Comparison of ENCODE assay signal across 8 cellular contexts in genomic region chr14:59190372-59190771, GRCh38. TPM values are rescaled to one million over a fixed set of nuclear protein-coding genes. Genes with fewer than 3 reads are reported as not detected.
DNase-seq lines count a peak whose midpoint lies in the region; ATAC-seq and TF ChIP-seq lines count a peak whose summit lies in the region.

No MANE protein-coding gene starts in this region.

- peaks cover 6% of the 10 kb centered on the region for H3K27me3 Mint-ChIP-seq in activated naive CD8-positive, alpha-beta T cell treated with anti-CD3 and anti-CD28 coated beads, Interleukin-2, amount 50 U/mL, for 24 hours

- peak; percentile 18 for ATAC-seq in GM18867 (IDR thresholded peaks at IDR 0.05; ENCODE audit: unreplicated experiment)
- ATAC-seq in activated naive CD8-positive, alpha-beta T cell treated with anti-CD3 and anti-CD28 coated beads, Interleukin-2, amount 50 U/mL, for 24 hours = no peak

- H3K36me3 Mint-ChIP-seq in activated naive CD8-positive, alpha-beta T cell treated with anti-CD3 and anti-CD28 coated beads, Interleukin-2, amount 50 U/mL, for 24 hours (ENCODE audit: low read depth) = no peaks in the 10 kb centered on the region

- peak overlapping the region; percentile 92 for H3K27ac ChIP-seq in stomach smooth muscle (ENCODE audit: low read length)

- H3K27ac Mint-ChIP-seq in activated naive CD8-positive, alpha-beta T cell treated with anti-CD3 and anti-CD28 coated beads, Interleukin-2, amount 50 U/mL, for 24 hours = peak overlapping the region; percentile 48

- H3K27me3 ChIP-seq in BE2C (no peaks in the 10 kb centered on the region; the same call in 1 of the 2 replicates), stomach smooth muscle (ENCODE audit: control insufficient read depth in 1 of 2, insufficient read depth in 2 of 2, low read length in 2 of 2) (no peaks in the 10 kb centered on the region)

- no peaks in the 10 kb centered on the region; the same call in 1 of the 2 replicates for H3K4me1 ChIP-seq in BE2C
- H3K4me1 ChIP-seq in stomach smooth muscle (ENCODE audit: control insufficient read depth, insufficient read depth, low read length) = peaks cover 27% of the 10 kb centered on the region

- peak overlapping the region; percentile 89 for H3K4me3 ChIP-seq in BE2C (ENCODE audit: low read depth, low read length)
- peak overlapping the region; percentile 84 to 95 for H3K4me3 ChIP-seq in stomach smooth muscle (ENCODE audit: low read length in 2 of 2)

- H3K9me3 Mint-ChIP-seq in activated naive CD8-positive, alpha-beta T cell treated with anti-CD3 and anti-CD28 coated beads, Interleukin-2, amount 50 U/mL, for 24 hours = no peaks in the 10 kb centered on the region

- H3K9me3 ChIP-seq in BE2C (no peaks in the 10 kb centered on the region), stomach smooth muscle (ENCODE audit: control insufficient read depth in 2 of 2, low read length in 2 of 2) (no peaks in the 10 kb centered on the region)

- TF ChIP-seq CTCF in BE2C (IDR thresholded peaks at IDR 0.05; ENCODE audit: low read depth, low read length) = peak; percentile 30; the same call in 1 of the 2 replicates

- peak overlapping the region; percentile 79 to 91 for H3K9ac ChIP-seq in stomach smooth muscle (ENCODE audit: low read length in 2 of 2)

- DNase-seq in BE2C = peak; percentile 11
- peak; percentile 47 for DNase-seq in MV-4-11 (lab: John Stamatoyannopoulos, UW)
- no peak for DNase-seq in activated naive CD8-positive, alpha-beta T cell treated with anti-CD3 and anti-CD28 coated beads, Interleukin-2, amount 50 U/mL, for 24 hours
- DNase-seq in islet precursor cell = peak; percentile 78
- DNase-seq in stimulated activated CD4-positive, alpha-beta T cell treated with anti-CD3 and anti-CD28 coated beads, Interleukin-4, amount 100 ng/mL, for 24 hours = no peak
- DNase-seq in NCI-H1930 (lab: John Stamatoyannopoulos, UW) = no peak

- H3K4me1 Mint-ChIP-seq in activated naive CD8-positive, alpha-beta T cell treated with anti-CD3 and anti-CD28 coated beads, Interleukin-2, amount 50 U/mL, for 24 hours = peaks cover 16% of the 10 kb centered on the region

- H3K4me3 Mint-ChIP-seq in activated naive CD8-positive, alpha-beta T cell treated with anti-CD3 and anti-CD28 coated beads, Interleukin-2, amount 50 U/mL, for 24 hours = peak overlapping the region; percentile 87

- H3K36me3 ChIP-seq in BE2C (no peaks in the 10 kb centered on the region), stomach smooth muscle (ENCODE audit: control insufficient read depth in 2 of 2, insufficient read depth in 2 of 2, low read length in 2 of 2) (no peaks in the 10 kb centered on the region)

RNA-seq across cellular contexts. Expression of gene DAAM1, which starts 1.9 kb away (rescaled TPM):
- 2.8 TPM for polyA plus RNA-seq in BE2C (2012; ENCODE audit: insufficient read depth, insufficient read length, low read depth)

Comparison
In these comparisons a context has a peak if more than half of its experiments do, and no peak if none do; other contexts are left out.
1. DNase-seq: peak in BE2C (single experiment), MV-4-11 (single experiment) and islet precursor cell (single experiment); none in activated naive CD8-positive, alpha-beta T cell treated with anti-CD3 and anti-CD28 coated beads, Interleukin-2, amount 50 U/mL, for 24 hours (single experiment), stimulated activated CD4-positive, alpha-beta T cell treated with anti-CD3 and anti-CD28 coated beads, Interleukin-4, amount 100 ng/mL, for 24 hours (single experiment) and NCI-H1930 (0 of 2).